In genomic region chr19:20238025-20238623, GRCh38 we compare ENCODE assay signal across 1 cellular context.
TF ChIP-seq lines count a peak whose summit lies in the region.

No MANE protein-coding gene starts in this region.

TF ChIP-seq in K562, 482 proteins besides CTCF, POLR2A, EP300 and RAD21 (continued from another document and continues in another):
- TF ChIP-seq SNAPC5 (CRISPR knock-in tag; IDR thresholded peaks at IDR 0.05) (no peak), RBFOX2 (IDR thresholded peaks at IDR 0.05; ENCODE audit: low read depth, low read length) (peak; percentile 66; the same call in 1 of the 2 replicates), NFIX (CRISPR knock-in tag; IDR thresholded peaks at IDR 0.05; ENCODE audit: low read depth) (no peak), NCOA1 (IDR thresholded peaks at IDR 0.05; ENCODE audit: low read depth) (no peak), RNF219 (CRISPR knock-in tag; IDR thresholded peaks at IDR 0.05) (no peak), ZFP36 (IDR thresholded peaks at IDR 0.05; ENCODE audit: low read depth, low read length, partially characterized antibody) (no peak), ZNF140 (CRISPR knock-in tag; IDR thresholded peaks at IDR 0.05) (no peak), PTRF (tag; IDR thresholded peaks at IDR 0.05) (no peak), ZNF407 (IDR thresholded peaks at IDR 0.05; ENCODE audit: low read depth) (no peak), RBM25 (IDR thresholded peaks at IDR 0.05; ENCODE audit: low read depth, low read length, severe bottlenecking) (peak; percentile 33), CXXC5 (CRISPR knock-in tag; IDR thresholded peaks at IDR 0.05) (peak; percentile 15; the same call in 1 of the 2 replicates), ZNF253 (CRISPR knock-in tag; conservative IDR thresholded peaks at IDR 0.05) (no peak), GTF2B (IDR thresholded peaks at IDR 0.05; ENCODE audit: extremely low read depth, insufficient read length) (no peak), MGA (IDR thresholded peaks at IDR 0.05) (no peak), HDGF (IDR thresholded peaks at IDR 0.05) (no peak), HLTF (IDR thresholded peaks at IDR 0.05) (no peak), FOXJ3 (CRISPR knock-in tag; IDR thresholded peaks at IDR 0.05) (no peak), YY1 (IDR thresholded peaks at IDR 0.05; ENCODE audit: borderline replicate concordance in 1 of 3, control insufficient read depth in 1 of 3, extremely low read depth in 1 of 3, insufficient read depth in 3 of 3, insufficient read length in 1 of 3, insufficient replicate concordance in 2 of 3, low read depth in 1 of 3, low read length in 2 of 3) (peak in 1 of 3 experiments; percentile 19), PATZ1 (CRISPR knock-in tag; IDR thresholded peaks at IDR 0.05; ENCODE audit: borderline replicate concordance) (no peak), ID3 (CRISPR knock-in tag; IDR thresholded peaks at IDR 0.05) (no peak), ID3 (tag; IDR thresholded peaks at IDR 0.05) (no peak)
